Comparison of ENCODE assay signal across 1 cellular context in the genomic region with DNA sequence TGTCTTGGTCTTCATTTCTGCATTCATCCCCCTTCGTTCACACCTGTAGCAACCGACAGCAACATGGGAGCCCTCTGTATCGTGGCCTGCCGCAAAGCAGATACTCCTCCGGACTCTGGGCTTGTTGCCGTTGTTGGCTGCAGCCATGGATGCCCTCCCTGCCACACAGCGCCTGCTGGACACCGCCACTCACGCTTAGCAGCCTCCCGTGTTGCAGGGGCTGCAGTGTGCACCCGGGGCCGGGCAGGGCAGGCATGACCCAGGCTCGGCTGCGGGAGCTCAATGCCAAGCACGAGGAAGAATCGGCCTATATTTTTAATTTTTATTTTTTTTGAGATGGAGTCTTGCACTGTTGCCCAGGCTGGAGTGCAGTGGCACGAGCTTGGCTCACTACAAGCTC.
A peak's percentile ranks its signal among the peaks of the same experiment; 100 is the strongest.
TF ChIP-seq lines count a peak whose summit lies in the region.

No MANE protein-coding gene starts in this region.

TF ChIP-seq in HepG2, 621 proteins besides CTCF, POLR2A, EP300 and RAD21:
- TF ChIP-seq ZBTB33 (CRISPR knock-in tag; IDR thresholded peaks at IDR 0.05) (peak; percentile 65; the same call in 1 of the 2 replicates), SP1 (IDR thresholded peaks at IDR 0.05) (no peak), SP1 (CRISPR knock-in tag; IDR thresholded peaks at IDR 0.05) (no peak)
